17 cellular contexts compared by ENCODE assay signal in genomic region chr13:80571346-80572307, GRCh38.
"Had no signal": no experiment of that assay in that cellular context is flagged by ENCODE, and none has a peak within 500 bp of the region (broad histone marks: within the 10 kb centered on the region; RNA-seq: fewer than 3 reads in every experiment).

No MANE protein-coding gene starts in this region.

- H3K36me3 ChIP-seq: cardiac muscle cell, colonic mucosa, esophagus muscularis mucosa, lower lobe of right lung, neural progenitor cell, ovary, thyroid gland had no signal

- ATAC-seq: activated CD4-positive, alpha-beta T cell treated with anti-CD3 and anti-CD28 coated beads for 36 hours; activated naive CD4-positive, alpha-beta T cell treated with anti-CD3 and anti-CD28 coated beads, Interleukin-2, amount 50 U/mL, for 72 hours; lower lobe of right lung; stimulated activated effector memory CD8-positive, alpha-beta T cell treated with anti-CD3 and anti-CD28 coated beads, Interleukin-12 subunit alpha, Interleukin-12 subunit beta, amount 100 ng/mL, for 72 hours; T-cell had no signal

- H2AFZ ChIP-seq: neural progenitor cell had no signal

- H3K4me1 ChIP-seq: colonic mucosa, thyroid gland had no signal

- H3K27me3 ChIP-seq: cardiac muscle cell, colonic mucosa, esophagus muscularis mucosa, neural progenitor cell, ovary, thyroid gland had no signal

- H3K9ac ChIP-seq: neural progenitor cell had no signal

- H3K4me2 ChIP-seq: neural progenitor cell had no signal

- H3K4me3 ChIP-seq: cardiac muscle cell, colonic mucosa, esophagus muscularis mucosa, lower lobe of right lung, neural progenitor cell, ovary, thyroid gland had no signal

- H3K27ac ChIP-seq: cardiac muscle cell, colonic mucosa, esophagus muscularis mucosa, lower lobe of right lung, neural progenitor cell, ovary, thyroid gland had no signal

- DNase-seq: activated CD4-positive, alpha-beta memory T cell treated with anti-CD3 and anti-CD28 coated beads, Interleukin-2, amount 10 ng/mL, durations not matched to agents 7 days and 5 days; activated CD4-positive, alpha-beta T cell treated with anti-CD3 and anti-CD28 coated beads for 36 hours; activated CD8-positive, alpha-beta memory T cell treated with anti-CD3 and anti-CD28 coated beads, Interleukin-2, amount 50 U/mL, for 4 hours; activated effector memory CD4-positive, alpha-beta T cell treated with anti-CD3 and anti-CD28 coated beads, Interleukin-2, amount 50 U/mL, for 16 hours; activated T-cell treated with anti-CD3 and anti-CD28 coated beads, Interleukin-2, amount 50 U/mL, for 48 hours; colonic mucosa; lower lobe of right lung; naive B cell; ovary; T-cell; T-helper 9 cell; thyroid gland had no signal

- H3K9me3 ChIP-seq: colonic mucosa, esophagus muscularis mucosa, lower lobe of right lung, ovary, thyroid gland had no signal
